17 cellular contexts compared by ENCODE assay signal in the genomic region with DNA sequence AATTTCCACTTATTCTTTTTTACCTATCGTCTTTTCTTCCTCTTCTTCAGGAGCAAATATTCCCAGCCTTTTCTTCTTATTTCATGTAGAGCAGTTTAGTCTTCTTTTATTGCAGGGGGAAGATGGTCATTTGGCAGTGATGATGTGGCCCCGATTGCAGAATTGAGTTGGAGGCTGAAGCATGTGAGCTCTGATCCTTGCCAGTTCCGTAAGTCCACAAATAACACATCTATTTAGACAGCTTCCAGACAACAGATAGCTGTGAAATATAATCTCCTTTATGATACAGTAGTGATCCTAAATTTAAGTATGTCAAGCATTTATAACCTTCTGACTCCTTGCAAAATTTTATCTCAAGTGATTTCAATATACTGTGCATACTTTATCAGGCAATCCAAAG. TPM values are rescaled to one million over a fixed set of nuclear protein-coding genes. Genes with fewer than 3 reads are reported as not detected.
DNase-seq lines count a peak whose midpoint lies in the region; ATAC-seq and TF ChIP-seq lines count a peak whose summit lies in the region.
"Had no signal": no experiment of that assay in that cellular context is flagged by ENCODE, and none has a peak within 500 bp of the region (broad histone marks: within the 10 kb centered on the region; RNA-seq: fewer than 3 reads in every experiment).

No MANE protein-coding gene starts in this region.

- no peak overlapping the region for H2BK12ac ChIP-seq in mesenchymal stem cell (ENCODE audit: low read length in 2 of 2)

- H3K4me3 ChIP-seq in choroid plexus epithelial cell (ENCODE audit: low read depth, low read length) (no peak overlapping the region), mesenchymal stem cell (ENCODE audit: insufficient read depth in 1 of 2, low read depth in 1 of 2, low read length in 2 of 2) (no peak overlapping the region)
- H3K4me3 ChIP-seq: GM23338 had no signal

- no peak overlapping the region for H3K4ac ChIP-seq in mesenchymal stem cell (ENCODE audit: low read depth in 1 of 2, low read length in 2 of 2)

- H4K91ac ChIP-seq in mesenchymal stem cell (ENCODE audit: low read length), result no peak overlapping the region

- no peak overlapping the region for H4K8ac ChIP-seq in mesenchymal stem cell (ENCODE audit: low read length)

- H3K4me1 ChIP-seq in mesenchymal stem cell (ENCODE audit: control insufficient read depth, insufficient read depth, low read depth, low read length), result no peaks in the 10 kb centered on the region

- DNase-seq in left ventricle myocardium superior (no peak), left cardiac atrium (no peak), choroid plexus epithelial cell (ENCODE audit: low read depth) (peak; percentile 54), mesenchymal stem cell (peak; percentile 29), NCI-H524 (lab: John Stamatoyannopoulos, UW) (no peak), NCI-H345 (lab: John Stamatoyannopoulos, UW) (no peak)
- DNase-seq: C1 segment of cervical spinal cord; Calu3; CD4-positive, alpha-beta memory T cell; COR-L47; DMS53; DMS79 treated with DMSO at 0.1 percent for 48 hours; GF-D8; H9; HFFc6 had no signal

- H2AK5ac ChIP-seq in mesenchymal stem cell (ENCODE audit: low read length, severe bottlenecking), result no peak overlapping the region

- H3K9me3 ChIP-seq in mesenchymal stem cell (ENCODE audit: control insufficient read depth, low read length), result peaks cover 9% of the 10 kb centered on the region

- no peaks in the 10 kb centered on the region for H3K79me1 ChIP-seq in mesenchymal stem cell (replicated peaks; ENCODE audit: low read length, poor library complexity, severe bottlenecking)

- no peak overlapping the region for H3K23ac ChIP-seq in mesenchymal stem cell (ENCODE audit: low read length in 2 of 2)

- no peak overlapping the region for H2BK15ac ChIP-seq in mesenchymal stem cell (ENCODE audit: low read depth, poor library complexity, severe bottlenecking)

- peak; percentile 41 for ATAC-seq in left ventricle myocardium superior
- ATAC-seq in left cardiac atrium, result no peak
- ATAC-seq: GM23338, HCT116 had no signal

- TF ChIP-seq CTCF in choroid plexus epithelial cell (conservative IDR thresholded peaks at IDR 0.05; ENCODE audit: low read depth, low read length), result no peak

- no CpG with 5 or more reads among the region's 3 CpGs for WGBS in mesenchymal stem cell

- no peak overlapping the region for H2BK120ac ChIP-seq in mesenchymal stem cell (ENCODE audit: low read depth, low read length)

- H2BK5ac ChIP-seq in mesenchymal stem cell (ENCODE audit: low read depth, low read length, poor library complexity, severe bottlenecking), result no peak overlapping the region

- no peak overlapping the region for H3K9ac ChIP-seq in mesenchymal stem cell (ENCODE audit: low read length)

- H3K4me2 ChIP-seq in mesenchymal stem cell (ENCODE audit: low read length, poor library complexity, severe bottlenecking), result no peak overlapping the region
- H3K4me2 ChIP-seq: GM23338 had no signal

- intact Hi-C loops in left ventricle myocardium superior (cut with micrococcal nuclease) (no loop called here), left cardiac atrium (cut with DNase I) (no loop called here)

- no peak overlapping the region for H2AFZ ChIP-seq in mesenchymal stem cell (ENCODE audit: low read depth, low read length)
- H2AFZ ChIP-seq: GM23338 had no signal

- H3K27me3 ChIP-seq in mesenchymal stem cell (ENCODE audit: control insufficient read depth in 1 of 2, insufficient read depth in 1 of 2, low read length in 2 of 2), result no peaks in the 10 kb centered on the region

- H3K36me3 ChIP-seq in mesenchymal stem cell (ENCODE audit: control insufficient read depth in 1 of 2, insufficient read depth in 2 of 2, low read depth in 1 of 2, low read length in 2 of 2), result peaks cover 0 to 19% of the 10 kb centered on the region in 2 experiments

- no peak overlapping the region for H3K27ac ChIP-seq in mesenchymal stem cell (ENCODE audit: low read length, poor library complexity, severe bottlenecking)

- H3K14ac ChIP-seq in mesenchymal stem cell (ENCODE audit: low read length in 2 of 2), result no peak overlapping the region

- no peak overlapping the region for H3K18ac ChIP-seq in mesenchymal stem cell (ENCODE audit: low read depth in 1 of 2, low read length in 2 of 2)

RNA-seq across cellular contexts. Expression of gene REXO2, which starts 27.5 kb away (rescaled TPM):
- 161 TPM for total RNA-seq in left ventricle myocardium superior
- total RNA-seq in left cardiac atrium, result 100 to 1,000 TPM in 1 of 2 donors, 10 to 100 TPM in 1; 92.7 to 112 TPM
- polyA plus RNA-seq in mesenchymal stem cell (2013, experiment 1 of 2), result 226 TPM
- 226 TPM for polyA plus RNA-seq in mesenchymal stem cell (2013, experiment 2 of 2)

Comparison
In these comparisons a context has a peak if more than half of its experiments do, and no peak if none do; other contexts are left out.
1. DNase-seq: peak in choroid plexus epithelial cell (single experiment) and mesenchymal stem cell (single experiment); none in left ventricle myocardium superior (single experiment), left cardiac atrium (single experiment), NCI-H524 (0 of 2) and NCI-H345 (single experiment).